In genomic region chr1:8720347-8720746, GRCh38 we compare ENCODE assay signal across 27 cellular contexts.
DNase-seq lines count a peak whose midpoint lies in the region; ATAC-seq and TF ChIP-seq lines count a peak whose summit lies in the region.
"Had no signal": no experiment of that assay in that cellular context is flagged by ENCODE, and none has a peak within 500 bp of the region (broad histone marks: within the 10 kb centered on the region; RNA-seq: fewer than 3 reads in every experiment).

No MANE protein-coding gene starts in this region.

- H4K8ac ChIP-seq in H9 (replicated peaks; ENCODE audit: insufficient read length, low read depth, low read length) = no peak overlapping the region

- peaks cover 4% of the 10 kb centered on the region; the same call in 1 of the 2 replicates for H3K79me2 ChIP-seq in H9 (ENCODE audit: insufficient read depth, low read length)

- H3K36me3 Mint-ChIP-seq in H9 (ENCODE audit: insufficient read depth in 1 of 3, low read depth in 3 of 3) (no peaks in the 10 kb centered on the region), WTC11 (no peaks in the 10 kb centered on the region), memory B cell (peaks cover 1% of the 10 kb centered on the region)
- H3K36me3 Mint-ChIP-seq in stimulated activated naive B cell treated with anti-CD40 and anti-IgM and Interleukin-4, amounts not matched to agents 10 μg/mL and 1 μg/mL and 100 μg/mL, for 72 hours = peaks cover 0 to 7% of the 10 kb centered on the region in 2 donors
- H3K36me3 Mint-ChIP-seq: CD4-positive, alpha-beta memory T cell had no signal

- H3T11ph ChIP-seq in H9 (ENCODE audit: low read length) = no peak overlapping the region

- no peaks in the 10 kb centered on the region for H3K27me3 ChIP-seq in H9 (ENCODE audit: insufficient read depth, low read length)
- no peaks in the 10 kb centered on the region for H3K27me3 ChIP-seq in lower lobe of right lung (ENCODE audit: low read depth)
- H3K27me3 ChIP-seq: MG63, SJCRH30 had no signal

- no peak overlapping the region for H2AK5ac ChIP-seq in H9 (ENCODE audit: insufficient read length, low read length)

- H3K9me3 ChIP-seq in H9 (ENCODE audit: control insufficient read depth, low read depth, low read length) (no peaks in the 10 kb centered on the region), lower lobe of right lung (no peaks in the 10 kb centered on the region)
- H3K9me3 ChIP-seq: A549, MG63, SJCRH30 had no signal

- H2BK15ac ChIP-seq in H9 (ENCODE audit: low read depth, low read length) = no peak overlapping the region

- H2BK12ac ChIP-seq in H9 (ENCODE audit: insufficient read length, low read depth, low read length) = no peak overlapping the region

- H3K27ac Mint-ChIP-seq in H9 (peak overlapping the region in 2 of 3 experiments; percentile 14 to 71; a peak in 5 of 7 replicates), WTC11 (peak overlapping the region; percentile 9), memory B cell (peak overlapping the region; percentile 15)
- H3K27ac Mint-ChIP-seq in stimulated activated naive B cell treated with anti-CD40 and anti-IgM and Interleukin-4, amounts not matched to agents 10 μg/mL and 1 μg/mL and 100 μg/mL, for 72 hours = peak overlapping the region; percentile 6

- no peak overlapping the region for H3K4me2 ChIP-seq in H9 (ENCODE audit: insufficient read depth, insufficient read length, low read length)
- H3K4me2 ChIP-seq: A549, PC-9 had no signal

- no peak overlapping the region for H3K27ac ChIP-seq in H9 (ENCODE audit: insufficient read length, low read depth, low read length)
- no peak overlapping the region for H3K27ac ChIP-seq in lower lobe of right lung
- H3K27ac ChIP-seq: PC-9, SJCRH30 had no signal

- H3K4ac ChIP-seq in H9 (ENCODE audit: low read depth, low read length) = no peak overlapping the region

- no peak overlapping the region for H4K91ac ChIP-seq in H9 (ENCODE audit: insufficient read length, low read depth, low read length)

- TF ChIP-seq CTCF in H9 (conservative IDR thresholded peaks at IDR 0.05) (no peak), WTC11 (IDR thresholded peaks at IDR 0.05) (no peak), lower lobe of right lung (IDR thresholded peaks at IDR 0.05) (no peak)

- H3K4me3 Mint-ChIP-seq in H9 (no peak overlapping the region), WTC11 (no peak overlapping the region), memory B cell (no peak overlapping the region)
- no peak overlapping the region for H3K4me3 Mint-ChIP-seq in stimulated activated naive B cell treated with anti-CD40 and anti-IgM and Interleukin-4, amounts not matched to agents 10 μg/mL and 1 μg/mL and 100 μg/mL, for 72 hours
- H3K4me3 Mint-ChIP-seq: CD4-positive, alpha-beta memory T cell had no signal

- H2BK5ac ChIP-seq in H9 (ENCODE audit: insufficient read length, low read length) = no peak overlapping the region

- no peaks in the 10 kb centered on the region for H3K23me2 ChIP-seq in H9 (ENCODE audit: insufficient read length, low read depth, low read length, poor library complexity, severe bottlenecking)

- no peaks in the 10 kb centered on the region for H3K36me3 ChIP-seq in lower lobe of right lung
- H3K36me3 ChIP-seq: MG63, SJCRH30 had no signal

- DNase-seq in H9 = no peak
- no peak for DNase-seq in WTC11 (ENCODE audit: low spot score)
- no peak for DNase-seq in memory B cell (ENCODE audit: low spot score in 2 of 2)
- no peak for DNase-seq in stimulated activated naive B cell treated with anti-CD40 and anti-IgM and Interleukin-4, amounts not matched to agents 10 μg/mL and 1 μg/mL and 100 μg/mL, for 72 hours
- DNase-seq in lower lobe of right lung = no peak
- no peak for DNase-seq in NCI-H187 treated with DMSO at 0.1 percent for 48 hours (lab: John Stamatoyannopoulos, UW)
- DNase-seq: AML-193; C1 segment of cervical spinal cord; CD4-positive, alpha-beta memory T cell; COR-L47; DMS 273 treated with DMSO at 0.1 percent for 48 hours; DMS79 treated with DMSO at 0.1 percent for 48 hours; GF-D8; KBM-7; MG63; NCI-H1105 treated with DMSO at 0.1 percent for 48 hours; NCI-H146; NCI-H2029 treated with DMSO at 0.1 percent for 48 hours; NCI-H446 treated with DMSO at 0.1 percent for 48 hours; NCI-H526 treated with DMSO at 0.1 percent for 48 hours; PC-9; SJCRH30 had no signal

- no peak overlapping the region for H2BK20ac ChIP-seq in H9 (ENCODE audit: low read depth, low read length, poor library complexity, severe bottlenecking)

- no peak overlapping the region for H2AFZ ChIP-seq in H9 (ENCODE audit: low read length)
- H2AFZ ChIP-seq: PC-9 had no signal

- H4K5ac ChIP-seq in H9 (ENCODE audit: insufficient read length, low read depth, low read length) = no peak overlapping the region

- no peak overlapping the region for H3K4me3 ChIP-seq in lower lobe of right lung
- H3K4me3 ChIP-seq: A549, MG63, PC-9, SJCRH30 had no signal

- H3K56ac ChIP-seq in H9 (ENCODE audit: insufficient read length, low read depth, low read length) = no peak overlapping the region

- H4K20me1 ChIP-seq in H9 (ENCODE audit: control insufficient read depth, insufficient read depth, insufficient read length) = no peaks in the 10 kb centered on the region

- ATAC-seq in WTC11 (no peak), memory B cell (ENCODE audit: low read depth) (no peak), lower lobe of right lung (no peak), GM19455 (IDR thresholded peaks at IDR 0.05; ENCODE audit: unreplicated experiment) (no peak)
- ATAC-seq in stimulated activated naive B cell treated with anti-CD40 and anti-IgM and Interleukin-4, amounts not matched to agents 10 μg/mL and 1 μg/mL and 100 μg/mL, for 72 hours (replicated peaks) = no peak
- ATAC-seq: A549, HepG2, Right ventricle myocardium inferior, SK-N-SH treated with all-trans-retinoic acid at 6 μM for 48 hours had no signal

- WGBS in H9 (ENCODE audit: extremely low coverage, insufficient read length, low lambda C conversion rate) = no CpG with 5 or more reads among the region's 8 CpGs

- H3K27me3 Mint-ChIP-seq in H9 (ENCODE audit: low read depth) = no peaks in the 10 kb centered on the region
- no peaks in the 10 kb centered on the region for H3K27me3 Mint-ChIP-seq in WTC11 (ENCODE audit: low read depth)
- no peaks in the 10 kb centered on the region for H3K27me3 Mint-ChIP-seq in memory B cell
- H3K27me3 Mint-ChIP-seq in stimulated activated naive B cell treated with anti-CD40 and anti-IgM and Interleukin-4, amounts not matched to agents 10 μg/mL and 1 μg/mL and 100 μg/mL, for 72 hours = no peaks in the 10 kb centered on the region
- H3K27me3 Mint-ChIP-seq: CD4-positive, alpha-beta memory T cell had no signal

- CTCF ChIA-PET in WTC11 (lab: Charles Lee) = no interaction called here

- H3K18ac ChIP-seq in H9 (ENCODE audit: insufficient read length, low read depth, low read length) = no peak overlapping the region

- H3K23ac ChIP-seq in H9 (ENCODE audit: insufficient read length, low read depth, low read length) = no peak overlapping the region

- H3K9me3 Mint-ChIP-seq in H9 (no peaks in the 10 kb centered on the region), WTC11 (no peaks in the 10 kb centered on the region), memory B cell (no peaks in the 10 kb centered on the region)
- H3K9me3 Mint-ChIP-seq in stimulated activated naive B cell treated with anti-CD40 and anti-IgM and Interleukin-4, amounts not matched to agents 10 μg/mL and 1 μg/mL and 100 μg/mL, for 72 hours = no peaks in the 10 kb centered on the region
- H3K9me3 Mint-ChIP-seq: CD4-positive, alpha-beta memory T cell had no signal

- no peak overlapping the region for H3K9ac ChIP-seq in H9 (ENCODE audit: extremely low read depth, insufficient read length, low read length)

- peaks cover 5% of the 10 kb centered on the region for H3K79me1 ChIP-seq in H9 (ENCODE audit: insufficient read depth, low read depth, low read length, poor library complexity, severe bottlenecking)

- H3K14ac ChIP-seq in H9 (ENCODE audit: insufficient read depth, low read length) = no peak overlapping the region

- H2BK120ac ChIP-seq in H9 (ENCODE audit: low read depth, low read length, poor library complexity, severe bottlenecking) = no peak overlapping the region

- H3K4me1 ChIP-seq in H9 (ENCODE audit: insufficient read depth, low read length) (no peaks in the 10 kb centered on the region; the same call in 1 of the 2 replicates), lower lobe of right lung (peaks cover 10% of the 10 kb centered on the region)
- H3K4me1 ChIP-seq: SJCRH30 had no signal

- peaks cover 30% of the 10 kb centered on the region in 2 experiments for H3K4me1 Mint-ChIP-seq in H9
- H3K4me1 Mint-ChIP-seq in WTC11 = peaks cover 52% of the 10 kb centered on the region
- H3K4me1 Mint-ChIP-seq in memory B cell = peaks cover 20% of the 10 kb centered on the region
- H3K4me1 Mint-ChIP-seq in stimulated activated naive B cell treated with anti-CD40 and anti-IgM and Interleukin-4, amounts not matched to agents 10 μg/mL and 1 μg/mL and 100 μg/mL, for 72 hours = peaks cover 30 to 63% of the 10 kb centered on the region in 2 donors

- POLR2A ChIA-PET in WTC11 (lab: Charles Lee) = no interaction called here

- intact Hi-C loops in lower lobe of right lung (cut with DNase I) = loop anchor here (10.0 kb wide), 1 partner anchor 166 kb away; no protein-coding TSS in a partner anchor

TF ChIP-seq in WTC11, 78 proteins besides CTCF, POLR2A, EP300 and RAD21:
- TF ChIP-seq STAT6 (CRISPR knock-in tag; conservative IDR thresholded peaks at IDR 0.05; ENCODE audit: low read depth) (no peak), USF1 (CRISPR knock-in tag; IDR thresholded peaks at IDR 0.05) (no peak)
